In genomic region chr10:8006274-8006999, GRCh38 we compare ENCODE assay signal across 17 cellular contexts. TPM values are rescaled to one million over a fixed set of nuclear protein-coding genes. Genes with fewer than 3 reads are reported as not detected.
DNase-seq lines count a peak whose midpoint lies in the region; ATAC-seq lines count a peak whose summit lies in the region.
"Had no signal": no experiment of that assay in that cellular context is flagged by ENCODE, and none has a peak within 500 bp of the region (broad histone marks: within the 10 kb centered on the region; RNA-seq: fewer than 3 reads in every experiment).

No MANE protein-coding gene starts in this region.

- H3K9me3 Mint-ChIP-seq in stimulated activated memory B cell treated with anti-CD40 and anti-IgM and Interleukin-4, amounts not matched to agents 10 μg/mL and 1 μg/mL and 100 μg/mL, for 72 hours = peaks cover 9% of the 10 kb centered on the region

- peak; percentile 88 for ATAC-seq in GM18502 (IDR thresholded peaks at IDR 0.05; ENCODE audit: poor library complexity, unreplicated experiment)
- ATAC-seq in GM21423 (IDR thresholded peaks at IDR 0.05; ENCODE audit: unreplicated experiment) = peak; percentile 59
- peak; percentile 69 for ATAC-seq in HG03342 (IDR thresholded peaks at IDR 0.05; ENCODE audit: unreplicated experiment)
- no peak for ATAC-seq in stimulated activated memory B cell treated with anti-CD40 and anti-IgM and Interleukin-4, amounts not matched to agents 10 μg/mL and 1 μg/mL and 100 μg/mL, for 72 hours
- ATAC-seq: lower lobe of right lung; naive thymus-derived CD8-positive, alpha-beta T cell had no signal

- no peak overlapping the region for H3K27ac Mint-ChIP-seq in stimulated activated memory B cell treated with anti-CD40 and anti-IgM and Interleukin-4, amounts not matched to agents 10 μg/mL and 1 μg/mL and 100 μg/mL, for 72 hours
- H3K27ac Mint-ChIP-seq: naive thymus-derived CD8-positive, alpha-beta T cell; stimulated activated naive CD8-positive, alpha-beta T cell treated with anti-CD3 and anti-CD28 coated beads, Interleukin-15, Interleukin-2, amounts not matched to agents 100 ng/mL and 50 ng/mL, for 24 hours had no signal

- in situ Hi-C loops in G401 (cut with HindIII; ENCODE audit: low sequenced_read_pairs) = no loop called here

- H3K27me3 Mint-ChIP-seq in stimulated activated memory B cell treated with anti-CD40 and anti-IgM and Interleukin-4, amounts not matched to agents 10 μg/mL and 1 μg/mL and 100 μg/mL, for 72 hours = no peaks in the 10 kb centered on the region
- H3K27me3 Mint-ChIP-seq: naive thymus-derived CD8-positive, alpha-beta T cell; stimulated activated naive CD8-positive, alpha-beta T cell treated with anti-CD3 and anti-CD28 coated beads, Interleukin-15, Interleukin-2, amounts not matched to agents 100 ng/mL and 50 ng/mL, for 24 hours had no signal

- peaks cover 76% of the 10 kb centered on the region for H3K36me3 Mint-ChIP-seq in stimulated activated memory B cell treated with anti-CD40 and anti-IgM and Interleukin-4, amounts not matched to agents 10 μg/mL and 1 μg/mL and 100 μg/mL, for 72 hours

- H3K4me1 Mint-ChIP-seq in stimulated activated memory B cell treated with anti-CD40 and anti-IgM and Interleukin-4, amounts not matched to agents 10 μg/mL and 1 μg/mL and 100 μg/mL, for 72 hours = peaks cover 8% of the 10 kb centered on the region

- peak; percentile 45 for DNase-seq in RPMI8226
- DNase-seq in G401 (ENCODE audit: low spot score) = no peak
- no peak for DNase-seq in NCI-H1694 (lab: John Stamatoyannopoulos, UW)
- no peak for DNase-seq in mucosa of gallbladder (ENCODE audit: low spot score)
- DNase-seq: activated CD4-positive, alpha-beta T cell treated with anti-CD3 and anti-CD28 coated beads for 1 hour; activated naive CD4-positive, alpha-beta T cell treated with Interleukin-2 at 50 U/mL for 16 hours; GF-D8; lower lobe of right lung; naive thymus-derived CD8-positive, alpha-beta T cell; SJCRH30; spleen; T-helper 9 cell had no signal

- H3K4me3 Mint-ChIP-seq in stimulated activated memory B cell treated with anti-CD40 and anti-IgM and Interleukin-4, amounts not matched to agents 10 μg/mL and 1 μg/mL and 100 μg/mL, for 72 hours = no peak overlapping the region
- H3K4me3 Mint-ChIP-seq: naive thymus-derived CD8-positive, alpha-beta T cell; stimulated activated naive CD8-positive, alpha-beta T cell treated with anti-CD3 and anti-CD28 coated beads, Interleukin-15, Interleukin-2, amounts not matched to agents 100 ng/mL and 50 ng/mL, for 24 hours had no signal

RNA-seq across cellular contexts. Expression of gene GATA3, which starts 48.1 kb away (rescaled TPM):
- not detected in 2 replicates for total RNA-seq in G401 (2014; rRNA removed; shearing (Covaris generic))
- total RNA-seq in mucosa of gallbladder = 1.5 TPM
